8 cellular contexts compared by ENCODE assay signal in the genomic region with DNA sequence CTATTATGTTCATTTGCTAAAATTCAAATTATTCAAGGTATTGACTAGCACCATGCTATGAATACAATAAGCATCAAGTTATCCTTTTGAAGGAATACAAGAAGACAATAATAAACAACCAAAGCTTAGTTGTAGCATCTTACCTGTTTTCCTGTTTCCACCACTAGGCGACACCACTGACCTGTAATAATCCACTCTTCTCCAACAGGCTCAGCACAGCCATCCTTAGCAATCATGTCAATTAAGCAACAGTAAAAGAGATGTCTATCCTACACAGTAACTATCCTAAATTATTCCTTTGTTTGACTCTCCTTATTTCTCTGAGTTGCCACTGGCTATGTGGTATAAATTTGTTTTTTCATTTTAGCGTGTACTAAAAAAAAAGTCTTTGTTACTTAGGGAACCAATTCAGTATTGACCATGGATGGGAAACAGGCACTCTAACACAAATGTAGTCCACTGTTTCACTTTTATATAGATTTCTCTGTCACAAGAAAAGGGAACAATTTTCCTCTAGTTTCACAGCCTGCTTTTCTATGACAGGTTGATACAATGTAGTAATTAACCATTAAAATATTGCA. TPM values are rescaled to one million over a fixed set of nuclear protein-coding genes. Genes with fewer than 3 reads are reported as not detected.
DNase-seq lines count a peak whose midpoint lies in the region; ATAC-seq, FAIRE-seq and TF ChIP-seq lines count a peak whose summit lies in the region.

No MANE protein-coding gene starts in this region.

- H3K36me3 Mint-ChIP-seq in activated T-helper 17 cell treated with anti-CD3 and anti-CD28 coated beads, Interleukin-2, amount 50 U/mL, for 72 hours (ENCODE audit: low read depth) = no peaks in the 10 kb centered on the region

- H3K4me3 Mint-ChIP-seq in activated T-helper 17 cell treated with anti-CD3 and anti-CD28 coated beads, Interleukin-2, amount 50 U/mL, for 72 hours = no peak overlapping the region

- FAIRE-seq in GM12892 (lab: Jason Lieb, UNC) = peak; percentile 96

- H3K27me3 Mint-ChIP-seq in activated T-helper 17 cell treated with anti-CD3 and anti-CD28 coated beads, Interleukin-2, amount 50 U/mL, for 72 hours = peaks cover 27% of the 10 kb centered on the region

- no peaks in the 10 kb centered on the region for H3K4me1 Mint-ChIP-seq in activated T-helper 17 cell treated with anti-CD3 and anti-CD28 coated beads, Interleukin-2, amount 50 U/mL, for 72 hours

- no peaks in the 10 kb centered on the region for H3K9me3 Mint-ChIP-seq in activated T-helper 17 cell treated with anti-CD3 and anti-CD28 coated beads, Interleukin-2, amount 50 U/mL, for 72 hours

- ATAC-seq in HG02973 (IDR thresholded peaks at IDR 0.05; ENCODE audit: unreplicated experiment) = peak; percentile 85
- no peak for ATAC-seq in activated T-helper 17 cell treated with anti-CD3 and anti-CD28 coated beads, Interleukin-2, amount 50 U/mL, for 72 hours (replicated peaks)

- DNase-seq in AG20443 (ENCODE audit: low spot score) (peak; percentile 53), GM12892 (ENCODE audit: insufficient read length) (no peak), NCI-H2196 treated with DMSO at 0.1 percent for 48 hours (lab: John Stamatoyannopoulos, UW; ENCODE audit: unreplicated experiment) (peak; percentile 35), amniotic stem cell (lab: John Stamatoyannopoulos, UW) (peak; percentile 23), hepatic stellate cell (ENCODE audit: low spot score) (peak; percentile 17)
- DNase-seq in stimulated activated CD4-positive, alpha-beta T cell treated with anti-CD3 and anti-CD28 coated beads, Interleukin-2, amount 100 ng/mL, for 48 hours = peak; percentile 9 to 10

- no peak for TF ChIP-seq POLR2A in GM12892 (IDR thresholded peaks at IDR 0.05; ENCODE audit: low read depth, low read length)

- H3K27ac Mint-ChIP-seq in activated T-helper 17 cell treated with anti-CD3 and anti-CD28 coated beads, Interleukin-2, amount 50 U/mL, for 72 hours = no peak overlapping the region

RNA-seq across cellular contexts. Expression of gene PCA3, which starts 46.2 kb away (rescaled TPM):
- not detected for polyA plus RNA-seq in GM12892 (2012; ENCODE audit: missing spikeins)
- total RNA-seq in activated T-helper 17 cell treated with anti-CD3 and anti-CD28 coated beads, Interleukin-2, amount 50 U/mL, for 72 hours = not detected
